8 cellular contexts compared by ENCODE assay signal in the genomic region with DNA sequence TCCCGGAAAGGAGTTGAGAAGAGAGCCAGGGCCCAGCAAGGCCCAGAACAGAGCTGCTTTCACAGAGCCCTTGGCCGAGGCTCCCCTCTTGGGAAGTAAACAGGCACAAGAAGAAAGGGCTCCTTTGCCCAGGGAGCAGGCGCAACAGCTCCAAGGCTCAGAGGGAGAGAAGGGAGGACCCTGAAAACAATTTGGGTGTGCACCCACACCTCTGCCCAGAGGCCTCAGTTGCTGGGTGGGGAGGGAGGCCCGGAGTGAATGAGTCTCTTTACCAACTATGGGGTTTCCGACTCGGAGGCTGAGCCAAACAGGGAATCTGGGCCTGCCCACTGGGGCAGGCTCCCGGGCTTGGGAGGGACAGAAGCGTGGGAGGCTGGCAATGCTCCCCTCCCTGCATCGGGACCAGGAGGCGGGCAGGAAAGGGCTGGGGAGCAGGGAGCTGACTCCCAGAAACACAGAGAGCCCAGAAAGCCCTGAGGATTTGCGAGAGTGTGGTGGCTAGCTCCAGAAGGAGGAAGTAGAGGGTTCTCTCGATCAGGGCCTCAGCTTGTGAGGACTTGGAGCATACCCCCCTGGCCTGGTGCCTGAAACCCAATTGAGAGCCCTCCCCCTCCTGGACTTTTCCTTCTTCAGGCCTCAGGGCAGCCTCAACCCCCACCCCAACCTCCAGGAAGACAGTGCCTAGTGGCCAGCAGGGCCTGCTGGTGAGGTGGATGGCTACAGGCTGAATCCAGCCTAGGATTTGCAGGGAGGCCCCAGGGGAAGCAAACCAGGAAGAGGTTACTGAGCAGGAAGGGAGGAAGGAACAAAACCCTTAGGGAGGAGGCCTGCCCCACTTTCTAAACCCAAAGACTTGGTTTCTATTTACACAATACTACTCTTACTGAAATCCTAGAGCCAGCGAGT. TPM values are rescaled to one million over a fixed set of nuclear protein-coding genes. Genes with fewer than 3 reads are reported as not detected.
DNase-seq lines count a peak whose midpoint lies in the region; ATAC-seq and TF ChIP-seq lines count a peak whose summit lies in the region.

No MANE protein-coding gene starts in this region.

- 4 to 5% methylated on average over 13 of the region's 13 CpGs for WGBS in tibial nerve, 2 donors

- TF ChIP-seq EP300 in tibial nerve (IDR thresholded peaks at IDR 0.05): peak; percentile 87 to 88

- H3K9me3 ChIP-seq in mucosa of descending colon: no peaks in the 10 kb centered on the region
- no peaks in the 10 kb centered on the region for H3K9me3 ChIP-seq in tibial nerve

- peak overlapping the region; percentile 97 for H3K27ac Mint-ChIP-seq in activated CD4-positive, alpha-beta T cell treated with anti-CD3 and anti-CD28 coated beads, Interleukin-2, amount 10 ng/mL, durations not matched to agents 24 days and 14 days

- peak; percentile 54 to 57 for TF ChIP-seq POLR2A in tibial nerve (IDR thresholded peaks at IDR 0.05)

- peaks cover 52% of the 10 kb centered on the region for H3K4me1 Mint-ChIP-seq in activated CD4-positive, alpha-beta T cell treated with anti-CD3 and anti-CD28 coated beads, Interleukin-2, amount 10 ng/mL, durations not matched to agents 24 days and 14 days

- no peaks in the 10 kb centered on the region for H3K27me3 ChIP-seq in tibial nerve

- H3K4me1 ChIP-seq in mucosa of descending colon (ENCODE audit: low read depth) (peaks cover 22% of the 10 kb centered on the region), tibial nerve (peaks cover 16 to 85% (median 61%) of the 10 kb centered on the region in 4 donors)

- H3K36me3 ChIP-seq in mucosa of descending colon (ENCODE audit: low read depth) (no peaks in the 10 kb centered on the region), tibial nerve (no peaks in the 10 kb centered on the region)

- ATAC-seq in mucosa of descending colon: peak; percentile 70
- no peak for ATAC-seq in HG02623 (IDR thresholded peaks at IDR 0.05; ENCODE audit: unreplicated experiment)

- no peak for TF ChIP-seq CTCF in mucosa of descending colon (IDR thresholded peaks at IDR 0.05)
- peak in 2 of 5 experiments; percentile 41 to 56 for TF ChIP-seq CTCF in tibial nerve (IDR thresholded peaks at IDR 0.05)

- H3K27me3 Mint-ChIP-seq in activated CD4-positive, alpha-beta T cell treated with anti-CD3 and anti-CD28 coated beads, Interleukin-2, amount 10 ng/mL, durations not matched to agents 24 days and 14 days: no peaks in the 10 kb centered on the region

- intact Hi-C loops in activated CD4-positive, alpha-beta T cell treated with anti-CD3 and anti-CD28 coated beads, Interleukin-2, amount 10 ng/mL, durations not matched to agents 24 days and 14 days (cut with micrococcal nuclease): loop anchor here (1.0 kb wide), 1 partner anchor 13 kb away; no protein-coding TSS in a partner anchor
- intact Hi-C loops in mucosa of descending colon (cut with DNase I, micrococcal nuclease): loop anchor here in 1 of 2 donors (10.0 kb wide), 1 partner anchor 51 kb away; no protein-coding TSS in a partner anchor

- H3K4me3 Mint-ChIP-seq in activated CD4-positive, alpha-beta T cell treated with anti-CD3 and anti-CD28 coated beads, Interleukin-2, amount 10 ng/mL, durations not matched to agents 24 days and 14 days: peak overlapping the region; percentile 77

- peak; percentile 22 for DNase-seq in activated gamma-delta T cell treated with Interleukin-2 at 50 U/mL for 16 hours
- no peak for DNase-seq in activated gamma-delta T cell (lab: John Stamatoyannopoulos, UW)
- DNase-seq in activated CD4-positive, alpha-beta T cell treated with anti-CD3 and anti-CD28 coated beads, Interleukin-2, amount 10 ng/mL, durations not matched to agents 24 days and 14 days: peak; percentile 81
- DNase-seq in epithelial cell of prostate (ENCODE audit: low read depth, low spot score): peak; percentile 57
- peak in 2 of 3 donors; percentile 62 to 70 for DNase-seq in mucosa of descending colon
- peak; percentile 78 to 86 for DNase-seq in tibial nerve (ENCODE audit: low spot score in 2 of 2)
- DNase-seq in NAMALWA (ENCODE audit: low spot score): no peak

- H3K9me3 Mint-ChIP-seq in activated CD4-positive, alpha-beta T cell treated with anti-CD3 and anti-CD28 coated beads, Interleukin-2, amount 10 ng/mL, durations not matched to agents 24 days and 14 days: no peaks in the 10 kb centered on the region

- no peak overlapping the region for H3K4me3 ChIP-seq in mucosa of descending colon
- H3K4me3 ChIP-seq in tibial nerve: peak overlapping the region in 1 of 4 donors; percentile 14

- H3K27ac ChIP-seq in epithelial cell of prostate: peak overlapping the region; percentile 78
- H3K27ac ChIP-seq in tibial nerve: peak overlapping the region; percentile 86 to 96 (median 92)

- no peaks in the 10 kb centered on the region for H3K36me3 Mint-ChIP-seq in activated CD4-positive, alpha-beta T cell treated with anti-CD3 and anti-CD28 coated beads, Interleukin-2, amount 10 ng/mL, durations not matched to agents 24 days and 14 days (ENCODE audit: low read depth)

RNA-seq across cellular contexts. Expression of gene C10orf105, which starts 6.2 kb away (rescaled TPM):
- total RNA-seq in activated CD4-positive, alpha-beta T cell treated with anti-CD3 and anti-CD28 coated beads, Interleukin-2, amount 10 ng/mL, durations not matched to agents 24 days and 14 days: 0.26 and 0.33 TPM in 2 replicates
- total RNA-seq in mucosa of descending colon (under 1 TPM in 1 of 3 donors, not detected in 2; 0.10 TPM), tibial nerve (under 1 TPM; 0.20 to 0.42 (median 0.26) TPM)

RNA-seq across cellular contexts. Expression of gene VSIR, which starts 59.9 kb away (rescaled TPM):
- total RNA-seq in activated CD4-positive, alpha-beta T cell treated with anti-CD3 and anti-CD28 coated beads, Interleukin-2, amount 10 ng/mL, durations not matched to agents 24 days and 14 days: 125 and 131 TPM in 2 replicates
- total RNA-seq in mucosa of descending colon: 10 to 100 TPM; 48.1 to 71.0 (median 60.7) TPM
- total RNA-seq in tibial nerve: 100 to 1,000 TPM; 133 to 227 (median 151) TPM

Comparison
In these comparisons a context has a peak if more than half of its experiments do, and no peak if none do; other contexts are left out.
1. DNase-seq: peak in activated gamma-delta T cell treated with Interleukin-2 at 50 U/mL for 16 hours (single experiment), activated CD4-positive, alpha-beta T cell treated with anti-CD3 and anti-CD28 coated beads, Interleukin-2, amount 10 ng/mL, durations not matched to agents 24 days and 14 days (single experiment), epithelial cell of prostate (single experiment), mucosa of descending colon (2 of 3) and tibial nerve (2 of 2); none in activated gamma-delta T cell (single experiment) and NAMALWA (single experiment).